In genomic region chr18:51197661-51198424, GRCh38 we compare ENCODE assay signal across 8 cellular contexts. TPM values are rescaled to one million over a fixed set of nuclear protein-coding genes. Genes with fewer than 3 reads are reported as not detected.
DNase-seq lines count a peak whose midpoint lies in the region; ATAC-seq and TF ChIP-seq lines count a peak whose summit lies in the region.

Gene MEX3C (minus strand): TSS chr18:51197681. CDS start chr18:51197320, 361 bp downstream.

- H3K4me3 ChIP-seq in SU-DHL-6 (ENCODE audit: insufficient read depth, low read length, poor library complexity, severe bottlenecking): peak within 1 kb of the TSS; percentile 63
- peak within 1 kb of the TSS; percentile 86 for H3K4me3 ChIP-seq in thymus (ENCODE audit: low read length)

- peak within 1 kb of the TSS; percentile 94 for H3K4me3 Mint-ChIP-seq in activated naive CD8-positive, alpha-beta T cell treated with anti-CD3 and anti-CD28 coated beads, Interleukin-2, amount 10 ng/mL, durations not matched to agents 7 days and 5 days
- H3K4me3 Mint-ChIP-seq in osteocyte (ENCODE audit: unreplicated experiment): peak within 1 kb of the TSS; percentile 96

- intact Hi-C loops in head of caudate nucleus (cut with DNase I): loop anchor here (5.0 kb wide), 2 partner anchors 166 to 321 kb away; partner anchors contain the start of genes ME2 and SMAD4

- peaks cover 23% of the 10 kb centered on the region for H3F3A ChIP-seq in SU-DHL-6 (ENCODE audit: insufficient read depth)

- peak within 1 kb of the TSS; percentile 88 for H3K27ac ChIP-seq in SU-DHL-6 (ENCODE audit: low read depth, low read length)
- peak within 1 kb of the TSS; percentile 99 for H3K27ac ChIP-seq in thymus (ENCODE audit: low read depth)

- H3K9me3 ChIP-seq in SU-DHL-6 (ENCODE audit: insufficient read depth, low read length) (no peaks in the 10 kb centered on the region), thymus (ENCODE audit: control insufficient read depth) (no peaks in the 10 kb centered on the region)

- H3K27ac Mint-ChIP-seq in activated naive CD8-positive, alpha-beta T cell treated with anti-CD3 and anti-CD28 coated beads, Interleukin-2, amount 10 ng/mL, durations not matched to agents 7 days and 5 days: peak within 1 kb of the TSS; percentile 97
- H3K27ac Mint-ChIP-seq in osteocyte (ENCODE audit: unreplicated experiment): peak within 1 kb of the TSS; percentile 99

- peak; percentile 76 for ATAC-seq in HG02759 (IDR thresholded peaks at IDR 0.05; ENCODE audit: unreplicated experiment)
- peak; percentile 84 for ATAC-seq in activated naive CD8-positive, alpha-beta T cell treated with anti-CD3 and anti-CD28 coated beads, Interleukin-2, amount 10 ng/mL, durations not matched to agents 7 days and 5 days (ENCODE audit: low read depth)

- POLR2A ChIA-PET in activated naive CD8-positive, alpha-beta T cell treated with anti-CD3 and anti-CD28 coated beads, Interleukin-2, amount 10 ng/mL, durations not matched to agents 7 days and 5 days (lab: Charles Lee): interaction anchor here (0.9 to 4.7 kb wide), 16 partner anchors 10 to 229 kb away, joined by 3 to 64 read pairs (median 4); partner anchors contain the start of genes ELAC1 and SMAD4

- peak within 1 kb of the TSS; percentile 54 for H2AFZ ChIP-seq in SU-DHL-6 (ENCODE audit: low read depth, low read length, severe bottlenecking)

- under 1% methylated on average over 51 of the region's 51 CpGs for WGBS in thymus

- no peaks in the 10 kb centered on the region for H3K9me2 ChIP-seq in SU-DHL-6 (replicated peaks; ENCODE audit: insufficient read depth, low read length)

- H3K4me1 Mint-ChIP-seq in activated naive CD8-positive, alpha-beta T cell treated with anti-CD3 and anti-CD28 coated beads, Interleukin-2, amount 10 ng/mL, durations not matched to agents 7 days and 5 days: peaks cover 24% of the 10 kb centered on the region
- H3K4me1 Mint-ChIP-seq in osteocyte (ENCODE audit: unreplicated experiment): peaks cover 25% of the 10 kb centered on the region

- peaks cover 4% of the 10 kb centered on the region for H3K36me3 Mint-ChIP-seq in activated naive CD8-positive, alpha-beta T cell treated with anti-CD3 and anti-CD28 coated beads, Interleukin-2, amount 10 ng/mL, durations not matched to agents 7 days and 5 days
- no peaks in the 10 kb centered on the region for H3K36me3 Mint-ChIP-seq in osteocyte (ENCODE audit: unreplicated experiment)

- peaks cover 9% of the 10 kb centered on the region for H3K4me1 ChIP-seq in thymus (ENCODE audit: control insufficient read depth, insufficient read depth, low read length)

- peak within 1 kb of the TSS; percentile 79 for H3K4me2 ChIP-seq in SU-DHL-6 (ENCODE audit: low read depth, low read length, poor library complexity, severe bottlenecking)

- peaks cover 39% of the 10 kb centered on the region for H3K79me2 ChIP-seq in SU-DHL-6 (ENCODE audit: insufficient read depth, low read length)

- peak within 1 kb of the TSS; percentile 73 for H3K9ac ChIP-seq in SU-DHL-6 (ENCODE audit: low read length)

- H3K36me3 ChIP-seq in SU-DHL-6 (ENCODE audit: low read length) (no peaks in the 10 kb centered on the region), thymus (ENCODE audit: control insufficient read depth, insufficient read depth) (no peaks in the 10 kb centered on the region)

- peak; percentile 43 for TF ChIP-seq CTCF in GM12873 (IDR thresholded peaks at IDR 0.05; ENCODE audit: insufficient read depth, low read depth, low read length, missing control alignments)
- TF ChIP-seq CTCF in SU-DHL-6 (IDR thresholded peaks at IDR 0.05; ENCODE audit: insufficient read depth, low read length, poor library complexity, severe bottlenecking): no peak
- TF ChIP-seq CTCF in osteocyte (IDR thresholded peaks at IDR 0.05): peak; percentile 49

- peaks cover 15% of the 10 kb centered on the region; the same call in 1 of the 2 replicates for H4K20me1 ChIP-seq in SU-DHL-6 (ENCODE audit: low read depth, low read length)

- no peaks in the 10 kb centered on the region for H3K9me3 Mint-ChIP-seq in activated naive CD8-positive, alpha-beta T cell treated with anti-CD3 and anti-CD28 coated beads, Interleukin-2, amount 10 ng/mL, durations not matched to agents 7 days and 5 days
- H3K9me3 Mint-ChIP-seq in osteocyte (ENCODE audit: unreplicated experiment): no peaks in the 10 kb centered on the region

- no peaks in the 10 kb centered on the region for H3K27me3 Mint-ChIP-seq in activated naive CD8-positive, alpha-beta T cell treated with anti-CD3 and anti-CD28 coated beads, Interleukin-2, amount 10 ng/mL, durations not matched to agents 7 days and 5 days
- H3K27me3 Mint-ChIP-seq in osteocyte (ENCODE audit: unreplicated experiment): no peaks in the 10 kb centered on the region

- H3K27me3 ChIP-seq in SU-DHL-6 (ENCODE audit: low read length): no peaks in the 10 kb centered on the region
- H3K27me3 ChIP-seq in thymus (ENCODE audit: control insufficient read depth, insufficient read depth): no peaks in the 10 kb centered on the region

- peak; percentile 100 for DNase-seq in NCI-H128 (lab: John Stamatoyannopoulos, UW; ENCODE audit: unreplicated experiment)
- peak; percentile 98 for DNase-seq in activated naive CD8-positive, alpha-beta T cell treated with anti-CD3 and anti-CD28 coated beads, Interleukin-2, amount 10 ng/mL, durations not matched to agents 7 days and 5 days
- DNase-seq in head of caudate nucleus: peak; percentile 98 to 100 (median 99)
- DNase-seq in osteocyte (ENCODE audit: extremely low spot score, unreplicated experiment): peak; percentile 100

RNA-seq across cellular contexts. Expression of gene MEX3C, which starts in this region (rescaled TPM):
- 10 to 100 TPM; 53.3 to 60.7 TPM for total RNA-seq in activated naive CD8-positive, alpha-beta T cell treated with anti-CD3 and anti-CD28 coated beads, Interleukin-2, amount 10 ng/mL, durations not matched to agents 7 days and 5 days
- total RNA-seq in osteocyte: 53.5 and 59.7 TPM in 2 replicates
- polyA plus RNA-seq in thymus: 31.6 TPM

Comparison
In these comparisons a context has a peak if more than half of its experiments do, and no peak if none do; other contexts are left out.
1. Peak in every context shown above with its lines: DNase-seq, ATAC-seq, H3K4me3 ChIP-seq and H3K27ac ChIP-seq.